Comparison of ENCODE assay signal across 16 cellular contexts in genomic region chr4:153008578-153009199, GRCh38.
DNase-seq lines count a peak whose midpoint lies in the region; ATAC-seq and TF ChIP-seq lines count a peak whose summit lies in the region.
"Had no signal": no experiment of that assay in that cellular context is flagged by ENCODE, and none has a peak within 500 bp of the region (broad histone marks: within the 10 kb centered on the region; RNA-seq: fewer than 3 reads in every experiment).

No MANE protein-coding gene starts in this region.

- BruUV-seq in MCF 10A (replicated peaks; lab: Mats Ljungman, UMichigan) = no TSS peak

- H3K27ac Mint-ChIP-seq in MCF 10A (ENCODE audit: low read depth, unreplicated experiment) = no peak overlapping the region
- H3K27ac Mint-ChIP-seq: activated T-helper 2 cell treated with anti-CD3 and anti-CD28 coated beads, Interferon-gamma antibody, Interleukin-2, Interleukin-4, amounts not matched to agents 10 μg/mL and 5 μg/mL and 100 μg/mL, durations not matched to agents 14 hours and 24 hours and 36 hours; brain had no signal

- H3K27me3 Mint-ChIP-seq in MCF 10A (ENCODE audit: insufficient read depth, unreplicated experiment) = no peaks in the 10 kb centered on the region
- H3K27me3 Mint-ChIP-seq: brain had no signal

- ATAC-seq in GM18870 (IDR thresholded peaks at IDR 0.05; ENCODE audit: unreplicated experiment) (peak; percentile 73), GM21528 (IDR thresholded peaks at IDR 0.05; ENCODE audit: low FRiP score, unreplicated experiment) (peak; percentile 64), HG03108 (IDR thresholded peaks at IDR 0.05; ENCODE audit: unreplicated experiment) (peak; percentile 79), HG03442 (IDR thresholded peaks at IDR 0.05; ENCODE audit: unreplicated experiment) (no peak)
- ATAC-seq: HCT116, heart right ventricle had no signal

- intact Hi-C loops in MCF 10A (cut with micrococcal nuclease) = no loop called here

- no peaks in the 10 kb centered on the region for H3K4me1 Mint-ChIP-seq in MCF 10A (ENCODE audit: insufficient read depth, unreplicated experiment)

- no peak for TF ChIP-seq CTCF in MCF 10A (IDR thresholded peaks at IDR 0.05; ENCODE audit: unreplicated experiment)

- H3K9me3 Mint-ChIP-seq in MCF 10A (ENCODE audit: unreplicated experiment) = no peaks in the 10 kb centered on the region
- H3K9me3 Mint-ChIP-seq: activated T-helper 2 cell treated with anti-CD3 and anti-CD28 coated beads, Interferon-gamma antibody, Interleukin-2, Interleukin-4, amounts not matched to agents 10 μg/mL and 5 μg/mL and 100 μg/mL, durations not matched to agents 14 hours and 24 hours and 36 hours had no signal

- peak; percentile 23 for DNase-seq in germinal center (ENCODE audit: low spot score)
- no peak for DNase-seq in HuH-7 (ENCODE audit: low spot score)
- DNase-seq in MCF 10A (ENCODE audit: unreplicated experiment) = no peak
- no peak for DNase-seq in HuH-7.5 (ENCODE audit: low spot score)
- DNase-seq: activated CD4-positive, alpha-beta T cell treated with anti-CD3 and anti-CD28 coated beads for 4 hours; heart right ventricle; IMR-90; NCI-H187 treated with DMSO at 0.1 percent for 48 hours; nucleus accumbens had no signal

- POLR2A ChIA-PET in MCF 10A (lab: Yijun Ruan, JAX) = no interaction called here

- CTCF ChIA-PET in MCF 10A (lab: Yijun Ruan, JAX) = no interaction called here

- no peak overlapping the region for H3K4me3 Mint-ChIP-seq in MCF 10A (ENCODE audit: unreplicated experiment)
- H3K4me3 Mint-ChIP-seq: brain had no signal

- no peaks in the 10 kb centered on the region for H3K36me3 Mint-ChIP-seq in MCF 10A (ENCODE audit: insufficient read depth, unreplicated experiment)
- H3K36me3 Mint-ChIP-seq: brain had no signal
